23 cellular contexts compared by ENCODE assay signal in the genomic region with DNA sequence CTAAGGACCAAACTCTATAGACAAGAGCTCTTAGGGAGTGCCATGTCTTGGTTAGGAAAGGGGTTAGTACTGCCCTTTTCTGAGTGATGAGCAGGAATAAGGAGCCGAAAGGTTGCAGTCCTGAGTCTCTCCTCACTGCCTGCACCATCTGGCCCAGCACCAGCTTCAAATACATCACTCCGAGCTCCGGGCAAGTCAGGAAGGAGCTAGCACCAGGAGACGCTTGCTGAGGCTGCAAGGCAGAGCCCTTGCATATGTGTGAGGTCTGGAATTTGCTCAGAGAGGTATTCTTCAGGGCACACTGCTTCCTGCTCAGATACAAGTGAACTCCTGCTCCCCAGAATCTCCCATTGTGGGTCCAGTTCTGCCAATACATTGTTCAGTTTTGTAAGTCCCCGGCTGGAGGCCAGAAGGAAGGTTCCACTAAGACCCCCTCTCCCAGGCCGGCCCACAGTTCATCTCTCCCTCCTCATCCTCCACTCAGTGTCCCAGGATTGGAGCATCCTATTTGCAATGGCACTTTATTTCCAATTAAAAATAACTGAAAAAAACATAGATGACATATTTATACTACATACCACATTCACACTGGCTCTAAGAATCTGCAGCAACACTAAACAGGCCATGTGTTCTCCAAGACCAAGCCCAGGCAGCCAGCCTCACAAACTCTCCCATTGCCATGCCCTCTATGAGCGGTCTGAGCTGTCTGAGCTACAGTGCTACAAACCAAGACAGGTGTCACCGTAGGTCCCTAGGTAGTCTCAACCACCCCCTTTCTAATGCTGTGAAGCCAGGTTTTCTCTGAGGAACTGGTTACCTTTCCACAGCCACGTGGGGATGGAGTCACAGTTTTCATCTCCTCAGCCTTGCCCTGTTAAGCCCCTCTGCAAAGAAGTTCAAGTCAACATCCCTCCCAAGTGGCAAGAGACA. TPM values are rescaled to one million over a fixed set of nuclear protein-coding genes. Genes with fewer than 3 reads are reported as not detected.
A peak's percentile ranks its signal among the peaks of the same experiment; 100 is the strongest.
DNase-seq lines count a peak whose midpoint lies in the region; ATAC-seq and TF ChIP-seq lines count a peak whose summit lies in the region.
"Had no signal": no experiment of that assay in that cellular context is flagged by ENCODE, and none has a peak within 500 bp of the region (broad histone marks: within the 10 kb centered on the region; RNA-seq: fewer than 3 reads in every experiment).

No MANE protein-coding gene starts in this region.

- H3K27ac Mint-ChIP-seq in activated CD8-positive, alpha-beta memory T cell treated with anti-CD3 and anti-CD28 coated beads, Interleukin-2, amount 10 ng/mL, durations not matched to agents 7 days and 5 days = no peak overlapping the region
- no peak overlapping the region for H3K27ac Mint-ChIP-seq in type B pancreatic cell

- peak; percentile 12 for DNase-seq in activated T-cell treated with anti-CD3 and anti-CD28 coated beads, Interleukin-2, amount 50 U/mL, for 48 hours
- DNase-seq in activated T-cell treated with anti-CD3 and anti-CD28 coated beads, Interleukin-2, amount 50 U/mL, for 1 hour = no peak
- DNase-seq in activated CD8-positive, alpha-beta memory T cell treated with anti-CD3 and anti-CD28 coated beads, Interleukin-2, amount 10 ng/mL, durations not matched to agents 7 days and 5 days = peak; percentile 36
- peak; percentile 81 for DNase-seq in mesenteric fat pad (ENCODE audit: low spot score)
- DNase-seq in type B pancreatic cell (ENCODE audit: extremely low spot score, unreplicated experiment) = peak; percentile 13
- no peak for DNase-seq in midbrain (lab: John Stamatoyannopoulos, UW)
- DNase-seq: C1 segment of cervical spinal cord; DND-41; GF-D8; GM23248; MV-4-11; NCI-H1417 treated with DMSO at 0.1 percent for 48 hours; NCI-H1930; NCI-H2171; NCI-H446; NK-92 treated with Interleukin-12 subunit alpha and Interleukin-12 subunit beta, amount 100 ng/mL, for 24 hours; OCI-M1; RPMI8226 had no signal

- no peaks in the 10 kb centered on the region for H3K27me3 Mint-ChIP-seq in activated CD8-positive, alpha-beta memory T cell treated with anti-CD3 and anti-CD28 coated beads, Interleukin-2, amount 10 ng/mL, durations not matched to agents 7 days and 5 days
- H3K27me3 Mint-ChIP-seq in type B pancreatic cell = no peaks in the 10 kb centered on the region

- H3K9me3 Mint-ChIP-seq in activated CD8-positive, alpha-beta memory T cell treated with anti-CD3 and anti-CD28 coated beads, Interleukin-2, amount 10 ng/mL, durations not matched to agents 7 days and 5 days (ENCODE audit: low read depth) = no peaks in the 10 kb centered on the region
- H3K9me3 Mint-ChIP-seq in type B pancreatic cell = no peaks in the 10 kb centered on the region

- peaks cover 8% of the 10 kb centered on the region for H3K4me1 Mint-ChIP-seq in activated CD8-positive, alpha-beta memory T cell treated with anti-CD3 and anti-CD28 coated beads, Interleukin-2, amount 10 ng/mL, durations not matched to agents 7 days and 5 days
- no peaks in the 10 kb centered on the region for H3K4me1 Mint-ChIP-seq in type B pancreatic cell (ENCODE audit: unreplicated experiment)

- H3K4me3 Mint-ChIP-seq in activated CD8-positive, alpha-beta memory T cell treated with anti-CD3 and anti-CD28 coated beads, Interleukin-2, amount 10 ng/mL, durations not matched to agents 7 days and 5 days = no peak overlapping the region
- no peak overlapping the region for H3K4me3 Mint-ChIP-seq in type B pancreatic cell

- ATAC-seq in activated CD8-positive, alpha-beta memory T cell treated with anti-CD3 and anti-CD28 coated beads, Interleukin-2, amount 10 ng/mL, durations not matched to agents 7 days and 5 days = no peak
- ATAC-seq in HG03159 (IDR thresholded peaks at IDR 0.05; ENCODE audit: unreplicated experiment) (no peak), HG02642 (IDR thresholded peaks at IDR 0.05; ENCODE audit: poor library complexity, unreplicated experiment) (no peak)
- ATAC-seq: A549, HCT116, K562 had no signal

- H3K36me3 Mint-ChIP-seq in activated CD8-positive, alpha-beta memory T cell treated with anti-CD3 and anti-CD28 coated beads, Interleukin-2, amount 10 ng/mL, durations not matched to agents 7 days and 5 days = peaks cover 2% of the 10 kb centered on the region
- no peaks in the 10 kb centered on the region for H3K36me3 Mint-ChIP-seq in type B pancreatic cell

- TF ChIP-seq CTCF in type B pancreatic cell (conservative IDR thresholded peaks at IDR 0.05) = no peak

- CTCF ChIA-PET in activated CD8-positive, alpha-beta memory T cell treated with anti-CD3 and anti-CD28 coated beads, Interleukin-2, amount 10 ng/mL, durations not matched to agents 7 days and 5 days (lab: Charles Lee) = no interaction called here

RNA-seq across cellular contexts. Expression of a gene that starts 55.1 kb away (rescaled TPM):
- not detected for total RNA-seq in activated CD8-positive, alpha-beta memory T cell treated with anti-CD3 and anti-CD28 coated beads, Interleukin-2, amount 10 ng/mL, durations not matched to agents 7 days and 5 days
- total RNA-seq in mesenteric fat pad (not detected), type B pancreatic cell (ENCODE audit: low replicate concordance) (not detected in 2 replicates)
- total RNA-seq: GM23248, K562 had no signal

RNA-seq across cellular contexts. Expression of a gene that starts 56.3 kb away (rescaled TPM):
- total RNA-seq in activated CD8-positive, alpha-beta memory T cell treated with anti-CD3 and anti-CD28 coated beads, Interleukin-2, amount 10 ng/mL, durations not matched to agents 7 days and 5 days = 10 to 100 TPM; 19.6 to 34.5 TPM
- total RNA-seq in mesenteric fat pad = 3.0 TPM
- total RNA-seq in type B pancreatic cell (ENCODE audit: low replicate concordance) = 6.6 and 10.6 TPM in 2 replicates
- total RNA-seq: GM23248 had no signal

Comparison
In these comparisons a context has a peak if more than half of its experiments do, and no peak if none do; other contexts are left out.
1. DNase-seq: peak in activated T-cell treated with anti-CD3 and anti-CD28 coated beads, Interleukin-2, amount 50 U/mL, for 48 hours (2 of 2), activated CD8-positive, alpha-beta memory T cell treated with anti-CD3 and anti-CD28 coated beads, Interleukin-2, amount 10 ng/mL, durations not matched to agents 7 days and 5 days (single experiment), mesenteric fat pad (single experiment) and type B pancreatic cell (single experiment); none in activated T-cell treated with anti-CD3 and anti-CD28 coated beads, Interleukin-2, amount 50 U/mL, for 1 hour (single experiment) and midbrain (single experiment).